Comparison of ENCODE assay signal across 3 cellular contexts in genomic region chr19:55534280-55534679, GRCh38. TPM values are rescaled to one million over a fixed set of nuclear protein-coding genes. Genes with fewer than 3 reads are reported as not detected.
"Had no signal": no experiment of that assay in that cellular context is flagged by ENCODE, and none has a peak within 500 bp of the region (broad histone marks: within the 10 kb centered on the region; RNA-seq: fewer than 3 reads in every experiment).

No MANE protein-coding gene starts in this region.

RNA-seq across cellular contexts. Expression of gene SBK2, which starts 2.7 kb away (rescaled TPM):
- total RNA-seq: MCF 10A, NCI-H460 had no signal

RNA-seq across cellular contexts. Expression of gene SBK3, which starts 11.1 kb away (rescaled TPM):
- total RNA-seq: M059J, MCF 10A had no signal
